Comparison of ENCODE assay signal across 18 cellular contexts in the genomic region with DNA sequence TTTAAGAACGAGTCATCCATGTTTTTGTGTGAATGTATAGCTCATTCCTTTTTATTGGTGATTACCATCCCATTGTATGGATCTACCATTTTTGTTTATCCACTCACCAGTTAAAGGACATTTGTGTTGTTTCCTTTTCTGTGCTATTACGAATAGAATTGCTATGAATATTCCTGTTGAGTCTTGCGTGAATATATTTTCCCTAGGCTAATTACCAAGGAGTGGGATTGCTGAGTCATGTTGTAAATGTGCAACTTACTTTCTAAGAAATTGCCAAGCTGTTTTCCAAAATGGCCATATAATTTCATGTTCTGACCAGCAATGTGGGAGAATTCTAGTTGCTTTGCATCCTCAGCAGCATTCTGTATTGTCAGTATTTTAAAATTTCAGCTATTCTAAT. TPM values are rescaled to one million over a fixed set of nuclear protein-coding genes. Genes with fewer than 3 reads are reported as not detected.
A peak's percentile ranks its signal among the peaks of the same experiment; 100 is the strongest.
DNase-seq lines count a peak whose midpoint lies in the region; FAIRE-seq and TF ChIP-seq lines count a peak whose summit lies in the region.
"Had no signal": no experiment of that assay in that cellular context is flagged by ENCODE, and none has a peak within 500 bp of the region (broad histone marks: within the 10 kb centered on the region; RNA-seq: fewer than 3 reads in every experiment).

No MANE protein-coding gene starts in this region.

- H3K4me1 ChIP-seq in mammary epithelial cell (ENCODE audit: insufficient read depth, low read length): no peaks in the 10 kb centered on the region
- H3K4me1 ChIP-seq in keratinocyte (ENCODE audit: control insufficient read depth, extremely low read depth, insufficient read depth, low read length): peaks cover 6% of the 10 kb centered on the region
- H3K4me1 ChIP-seq: BLaER1 treated with 17β-estradiol and CSF1 and Interleukin-3, amounts not matched to agents 10 nM and 100 nM had no signal

- H3K27me3 Mint-ChIP-seq in MCF 10A (ENCODE audit: insufficient read depth, unreplicated experiment): peaks cover 37% of the 10 kb centered on the region
- H3K27me3 Mint-ChIP-seq: B cell had no signal

- no peak overlapping the region for H3K9ac ChIP-seq in mammary epithelial cell (ENCODE audit: insufficient read depth, low read length)
- no peak overlapping the region for H3K9ac ChIP-seq in keratinocyte (ENCODE audit: control insufficient read depth, extremely low read depth, insufficient read depth, low read length)
- H3K9ac ChIP-seq: BLaER1 treated with 17β-estradiol and CSF1 and Interleukin-3, amounts not matched to agents 10 nM and 100 nM had no signal

- no peaks in the 10 kb centered on the region for H3K79me2 ChIP-seq in mammary epithelial cell (ENCODE audit: insufficient read depth, low read length)
- H3K79me2 ChIP-seq in keratinocyte (ENCODE audit: control insufficient read depth, insufficient read depth, low read length): no peaks in the 10 kb centered on the region

- no peaks in the 10 kb centered on the region for H3K9me3 Mint-ChIP-seq in MCF 10A (ENCODE audit: unreplicated experiment)
- H3K9me3 Mint-ChIP-seq: CD8-positive, alpha-beta T cell; HFFc6 had no signal

- H3K4me2 ChIP-seq in mammary epithelial cell (ENCODE audit: insufficient read depth, low read depth, low read length) (no peak overlapping the region), keratinocyte (ENCODE audit: control insufficient read depth, extremely low read depth, insufficient read depth, low read depth, low read length) (no peak overlapping the region)
- H3K4me2 ChIP-seq: BLaER1 treated with 17β-estradiol and CSF1 and Interleukin-3, amounts not matched to agents 10 nM and 100 nM had no signal

- CTCF ChIA-PET in mammary epithelial cell (lab: Charles Lee; ENCODE audit: low non-redundant PET) (no interaction called here), MCF 10A (lab: Yijun Ruan, JAX) (interaction anchor here (0.7 kb wide), 1 partner anchor 160 kb away, joined by 3 read pairs; no protein-coding TSS in a partner anchor)

- H4K20me1 ChIP-seq in mammary epithelial cell (ENCODE audit: insufficient read depth, low read length) (no peaks in the 10 kb centered on the region), keratinocyte (ENCODE audit: control insufficient read depth, extremely low read depth, insufficient read depth, low read length) (no peaks in the 10 kb centered on the region)
- H4K20me1 ChIP-seq: BLaER1 treated with 17β-estradiol and CSF1 and Interleukin-3, amounts not matched to agents 10 nM and 100 nM had no signal

- intact Hi-C loops in mammary epithelial cell (cut with micrococcal nuclease): no loop called here
- intact Hi-C loops in MCF 10A (cut with micrococcal nuclease): no loop called here

- BruUV-seq in mammary epithelial cell (replicated peaks; lab: Mats Ljungman, UMichigan) (no TSS peak), MCF 10A (replicated peaks; lab: Mats Ljungman, UMichigan) (no TSS peak)

- H3K27ac ChIP-seq in mammary epithelial cell (ENCODE audit: insufficient read depth, low read depth, low read length) (no peak overlapping the region), keratinocyte (ENCODE audit: control insufficient read depth, insufficient read depth, low read length) (no peak overlapping the region)
- H3K27ac ChIP-seq: 22Rv1; BLaER1 treated with 17β-estradiol and CSF1 and Interleukin-3, amounts not matched to agents 10 nM and 100 nM; HL-60 had no signal

- H3K4me3 ChIP-seq in mammary epithelial cell (replicated peaks in 1 of 3; ENCODE audit: insufficient read depth in 1 of 3, low read depth in 2 of 3, low read length in 3 of 3) (no peak overlapping the region), bronchial epithelial cell (ENCODE audit: low read depth, low read length) (no peak overlapping the region), keratinocyte (ENCODE audit: control insufficient read depth in 2 of 3, extremely low read depth in 1 of 3, insufficient read depth in 2 of 3, low read depth in 1 of 3, low read length in 3 of 3) (no peak overlapping the region)
- H3K4me3 ChIP-seq: BLaER1 treated with 17β-estradiol and CSF1 and Interleukin-3, amounts not matched to agents 10 nM and 100 nM had no signal

- H3K9me1 ChIP-seq in keratinocyte (ENCODE audit: control insufficient read depth, extremely low read depth, insufficient read depth, low read length): no peaks in the 10 kb centered on the region

- peak; percentile 13 for FAIRE-seq in bronchial epithelial cell (lab: Jason Lieb, UNC)
- FAIRE-seq in keratinocyte (lab: Jason Lieb, UNC): peak; percentile 17

- no peaks in the 10 kb centered on the region for H3K4me1 Mint-ChIP-seq in MCF 10A (ENCODE audit: insufficient read depth, unreplicated experiment)
- H3K4me1 Mint-ChIP-seq: B cell had no signal

- in situ Hi-C loops in mammary epithelial cell (cut with MboI; ENCODE audit: low sequenced_read_pairs in 2 of 2): no loop called here

- WGBS in mammary epithelial cell (ENCODE audit: low coverage, missing lambda C conversion rate): 41% methylated on average over 3 of the region's 3 CpGs

- no peak overlapping the region for H3K4me3 Mint-ChIP-seq in MCF 10A (ENCODE audit: unreplicated experiment)
- H3K4me3 Mint-ChIP-seq: B cell; CD8-positive, alpha-beta T cell; HFFc6 had no signal

- DNase-seq in mammary epithelial cell: peak; percentile 45
- DNase-seq in MCF 10A (ENCODE audit: unreplicated experiment): no peak
- peak; percentile 71 for DNase-seq in bronchial epithelial cell (ENCODE audit: low read depth)
- DNase-seq in keratinocyte (ENCODE audit: low read depth, low spot score): no peak
- no peak for DNase-seq in activated CD4-positive, CD25-positive, alpha-beta regulatory T cell treated with anti-CD3 and anti-CD28 coated beads, Interleukin-2, amount 50 U/mL, for 72 hours
- no peak for DNase-seq in AG20443 (ENCODE audit: low spot score)
- DNase-seq in stimulated activated CD4-positive, alpha-beta T cell treated with anti-CD3 and anti-CD28 coated beads, Interleukin-1b, Interleukin-23, amount 100 ng/mL, for 48 hours: no peak
- DNase-seq: Calu3; CD8-positive, alpha-beta T cell; DMS79 treated with DMSO at 0.1 percent for 48 hours; GF-D8; GOT3; H7; HFFc6 had no signal

- H3K27me3 ChIP-seq in mammary epithelial cell (ENCODE audit: insufficient read depth, low read length) (no peaks in the 10 kb centered on the region), bronchial epithelial cell (ENCODE audit: control insufficient read depth, insufficient read depth, low read length) (no peaks in the 10 kb centered on the region), keratinocyte (ENCODE audit: control insufficient read depth, extremely low read depth, insufficient read depth, low read length) (no peaks in the 10 kb centered on the region)

- H3K36me3 Mint-ChIP-seq in MCF 10A (ENCODE audit: insufficient read depth, unreplicated experiment): no peaks in the 10 kb centered on the region

- POLR2A ChIA-PET in MCF 10A (lab: Yijun Ruan, JAX): no interaction called here

- no peak for TF ChIP-seq CTCF in mammary epithelial cell (conservative IDR thresholded peaks at IDR 0.05 in 1 of 2, IDR thresholded peaks at IDR 0.05 in 1 of 2; ENCODE audit: extremely low read depth in 1 of 2, insufficient read depth in 1 of 2, low read depth in 1 of 2, low read length in 2 of 2)
- TF ChIP-seq CTCF in MCF 10A (IDR thresholded peaks at IDR 0.05; ENCODE audit: unreplicated experiment): no peak
- no peak for TF ChIP-seq CTCF in bronchial epithelial cell (IDR thresholded peaks at IDR 0.05; ENCODE audit: insufficient read depth, low read length, severe bottlenecking)
- no peak for TF ChIP-seq CTCF in keratinocyte (optimal IDR thresholded peaks at IDR 0.05 in 1 of 3, IDR thresholded peaks at IDR 0.05 in 1 of 3, conservative IDR thresholded peaks at IDR 0.05 in 1 of 3; ENCODE audit: extremely low read depth in 1 of 3, insufficient read depth in 2 of 3, low read length in 3 of 3)

- H3K9me3 ChIP-seq in mammary epithelial cell (replicated peaks; ENCODE audit: insufficient read depth, low read length): no peaks in the 10 kb centered on the region
- no peaks in the 10 kb centered on the region for H3K9me3 ChIP-seq in keratinocyte (ENCODE audit: control insufficient read depth, low read depth, low read length)
- H3K9me3 ChIP-seq: BLaER1 treated with 17β-estradiol and CSF1 and Interleukin-3, amounts not matched to agents 10 nM and 100 nM had no signal

- H3K36me3 ChIP-seq in mammary epithelial cell (ENCODE audit: insufficient read depth, low read length) (no peaks in the 10 kb centered on the region), bronchial epithelial cell (ENCODE audit: control insufficient read depth, insufficient read depth, low read length) (no peaks in the 10 kb centered on the region), keratinocyte (ENCODE audit: control insufficient read depth in 2 of 2, extremely low read depth in 1 of 2, insufficient read depth in 2 of 2, low read length in 2 of 2) (no peaks in the 10 kb centered on the region)
- H3K36me3 ChIP-seq: BLaER1 treated with 17β-estradiol and CSF1 and Interleukin-3, amounts not matched to agents 10 nM and 100 nM had no signal

- H2AFZ ChIP-seq in mammary epithelial cell (ENCODE audit: low read depth, low read length) (no peak overlapping the region), keratinocyte (ENCODE audit: control insufficient read depth, low read length) (peak overlapping the region; percentile 1)

- dilution Hi-C loops in mammary epithelial cell (cut with HindIII; ENCODE audit: low sequenced_read_pairs) (no loop called here), keratinocyte (cut with MboI; ENCODE audit: extremely low pct_ligation_motif_present, low sequenced_read_pairs) (no loop called here)

- H3K27ac Mint-ChIP-seq in MCF 10A (ENCODE audit: low read depth, unreplicated experiment): no peak overlapping the region
- H3K27ac Mint-ChIP-seq: B cell; CD8-positive, alpha-beta T cell; HFFc6 had no signal

RNA-seq across cellular contexts. Expression of gene YIPF6, which starts 51.3 kb away (rescaled TPM):
- total RNA-seq in mammary epithelial cell: 10 to 100 TPM; 31.9 to 42.8 TPM
- 9.6 TPM for polyA plus RNA-seq in mammary epithelial cell
- 9.4 TPM for polyA minus RNA-seq in mammary epithelial cell
- total RNA-seq in MCF 10A (2022): 44.6 and 55.4 TPM in 2 replicates
- total RNA-seq in bronchial epithelial cell: 35.6 and 37.1 TPM in 2 replicates
- polyA plus RNA-seq in keratinocyte: 14.4 to 22.4 TPM (median 20.2 TPM) in 3 replicates
- polyA plus RNA-seq in keratinocyte (2011; ENCODE audit: low read depth): 5.3 TPM
- polyA plus RNA-seq in keratinocyte (2011; cell fraction: cytosol; rRNA removed): 11.0 and 20.8 TPM in 2 replicates
- 19.6 and 21.5 TPM in 2 replicates for polyA plus RNA-seq in keratinocyte (2011; cell fraction: nucleus; rRNA removed)
- polyA plus RNA-seq in keratinocyte (2012; ENCODE audit: low replicate concordance): 14.7 and 21.1 TPM in 2 replicates
- 10.0 to 25.0 TPM (median 20.3 TPM) in 3 replicates for polyA minus RNA-seq in keratinocyte
- polyA minus RNA-seq in keratinocyte (2011; cell fraction: cytosol; rRNA and poly(A)+ RNA removed): 10.6 TPM
- polyA minus RNA-seq in keratinocyte (2011; cell fraction: nucleus; rRNA and poly(A)+ RNA removed): 10.6 and 24.3 TPM in 2 replicates

Comparison
In these comparisons a context has a peak if more than half of its experiments do, and no peak if none do; other contexts are left out.
1. DNase-seq: peak in mammary epithelial cell (single experiment) and bronchial epithelial cell (single experiment); none in MCF 10A (single experiment), keratinocyte (single experiment), activated CD4-positive, CD25-positive, alpha-beta regulatory T cell treated with anti-CD3 and anti-CD28 coated beads, Interleukin-2, amount 50 U/mL, for 72 hours (single experiment), AG20443 (single experiment) and stimulated activated CD4-positive, alpha-beta T cell treated with anti-CD3 and anti-CD28 coated beads, Interleukin-1b, Interleukin-23, amount 100 ng/mL, for 48 hours (single experiment).